Comparison of ENCODE assay signal across 2 cellular contexts in the genomic region with DNA sequence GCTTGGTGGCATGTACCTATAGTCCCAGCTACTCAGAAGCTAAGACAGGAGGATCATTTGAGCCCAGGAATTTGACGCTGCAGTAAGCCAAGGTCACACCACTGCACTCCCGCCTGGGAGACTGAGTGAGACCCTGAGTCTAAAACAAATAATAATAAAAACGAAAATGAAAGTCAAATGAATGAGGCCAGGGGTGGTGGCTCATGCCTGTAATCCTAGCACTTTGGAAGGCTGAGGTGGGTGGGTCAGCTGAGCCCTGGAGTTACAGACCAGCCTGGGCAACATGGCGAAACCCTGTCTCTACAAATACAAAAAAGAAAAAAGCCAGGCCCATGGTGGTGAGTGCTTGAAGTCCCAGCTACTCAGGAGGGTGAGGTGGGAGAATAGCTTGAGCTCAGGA. TPM values are rescaled to one million over a fixed set of nuclear protein-coding genes. Genes with fewer than 3 reads are reported as not detected.
"Had no signal": no experiment of that assay in that cellular context is flagged by ENCODE, and none has a peak within 500 bp of the region (broad histone marks: within the 10 kb centered on the region; RNA-seq: fewer than 3 reads in every experiment).

No MANE protein-coding gene starts in this region.

RNA-seq across cellular contexts. Expression of a gene that starts 24.6 kb away (rescaled TPM):
- polyA plus RNA-seq: keratinocyte had no signal

RNA-seq across cellular contexts. Expression of a gene that starts 59.5 kb away (rescaled TPM):
- total RNA-seq: lung microvascular endothelial cell had no signal
